18 cellular contexts compared by ENCODE assay signal in the genomic region with DNA sequence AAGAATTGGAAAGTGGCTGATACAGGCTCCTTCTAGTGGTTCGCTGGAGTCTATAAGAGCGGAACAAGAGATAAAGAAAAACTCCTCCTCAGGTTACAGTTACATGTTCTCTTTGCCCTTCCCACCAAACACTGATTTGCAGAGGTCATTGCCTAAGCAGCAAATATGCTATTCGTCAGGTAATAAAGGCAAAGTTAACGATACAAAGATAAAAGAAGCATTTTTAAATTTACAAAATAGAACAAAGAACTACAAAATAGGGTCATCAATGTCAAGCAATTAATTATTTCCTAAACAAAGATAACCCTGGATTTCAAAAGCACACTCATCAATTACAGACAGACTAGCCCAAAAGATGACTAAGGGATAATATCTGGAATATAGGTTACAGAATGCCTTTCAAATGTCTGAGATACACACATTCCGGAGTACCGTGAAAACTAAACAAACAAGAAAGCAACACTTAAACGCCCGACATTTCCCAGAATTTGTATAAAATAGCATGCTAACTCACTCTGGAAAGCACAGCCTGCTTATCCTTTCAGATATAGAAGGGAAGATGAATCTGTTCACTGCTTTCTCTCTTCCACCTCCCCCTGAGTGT.
DNase-seq lines count a peak whose midpoint lies in the region; ATAC-seq and TF ChIP-seq lines count a peak whose summit lies in the region.
"Had no signal": no experiment of that assay in that cellular context is flagged by ENCODE, and none has a peak within 500 bp of the region (broad histone marks: within the 10 kb centered on the region; RNA-seq: fewer than 3 reads in every experiment).

No MANE protein-coding gene starts in this region.

- H3K4me3 ChIP-seq in psoas muscle: no peak overlapping the region
- H3K4me3 ChIP-seq: suprapubic skin had no signal

- peaks cover 19% of the 10 kb centered on the region for H3K4me1 Mint-ChIP-seq in type B pancreatic cell (ENCODE audit: unreplicated experiment)
- peaks cover 11% of the 10 kb centered on the region for H3K4me1 Mint-ChIP-seq in stimulated activated naive CD8-positive, alpha-beta T cell treated with anti-CD3 and anti-CD28 coated beads, Interleukin-15, amount 100 ng/mL, for 72 hours

- intact Hi-C loops in psoas muscle (cut with DNase I): no loop called here

- DNase-seq in NCI-H2171 treated with DMSO at 0.1 percent for 48 hours (lab: John Stamatoyannopoulos, UW): peak; percentile 17
- DNase-seq in NCI-H2171 (lab: John Stamatoyannopoulos, UW): no peak
- DNase-seq in amniotic epithelial cell (ENCODE audit: low read depth): peak; percentile 69
- DNase-seq in iris pigment epithelial cell (ENCODE audit: low read depth): peak; percentile 72
- no peak for DNase-seq in type B pancreatic cell (ENCODE audit: extremely low spot score, unreplicated experiment)
- no peak for DNase-seq in psoas muscle
- DNase-seq in stimulated activated naive CD8-positive, alpha-beta T cell treated with anti-CD3 and anti-CD28 coated beads, Interleukin-15, amount 100 ng/mL, for 72 hours: no peak
- DNase-seq: ACHN; activated CD4-positive, alpha-beta T cell treated with anti-CD3 and anti-CD28 coated beads for 4 hours; activated T-cell treated with anti-CD3 and anti-CD28 coated beads, Interleukin-2, amount 50 U/mL, for 24 hours; amniotic stem cell; effector CD4-positive, alpha-beta T cell; left cardiac atrium; NCI-H2029 treated with DMSO at 0.1 percent for 48 hours; small intestine; T-helper 1 cell had no signal

- WGBS in psoas muscle, 3 donors: 54 to 66% (median 57%) methylated on average over 8 of the region's 8 CpGs

- no peak for TF ChIP-seq CTCF in type B pancreatic cell (conservative IDR thresholded peaks at IDR 0.05)
- TF ChIP-seq CTCF in psoas muscle (IDR thresholded peaks at IDR 0.05): no peak

- H3K4me3 Mint-ChIP-seq in type B pancreatic cell: peak overlapping the region; percentile 57
- H3K4me3 Mint-ChIP-seq in stimulated activated naive CD8-positive, alpha-beta T cell treated with anti-CD3 and anti-CD28 coated beads, Interleukin-15, amount 100 ng/mL, for 72 hours: no peak overlapping the region
- H3K4me3 Mint-ChIP-seq: activated T-cell treated with anti-CD3 and anti-CD28 coated beads, Interleukin-2, amount 50 U/mL, for 24 hours had no signal

- H3K27me3 Mint-ChIP-seq in type B pancreatic cell: no peaks in the 10 kb centered on the region
- H3K27me3 Mint-ChIP-seq in stimulated activated naive CD8-positive, alpha-beta T cell treated with anti-CD3 and anti-CD28 coated beads, Interleukin-15, amount 100 ng/mL, for 72 hours: no peaks in the 10 kb centered on the region
- H3K27me3 Mint-ChIP-seq: activated T-cell treated with anti-CD3 and anti-CD28 coated beads, Interleukin-2, amount 50 U/mL, for 24 hours had no signal

- no peaks in the 10 kb centered on the region for H3K27me3 ChIP-seq in psoas muscle (ENCODE audit: insufficient read depth in 3 of 3, low read length in 2 of 3)
- H3K27me3 ChIP-seq: suprapubic skin had no signal

- H3K9me3 Mint-ChIP-seq in type B pancreatic cell: no peaks in the 10 kb centered on the region
- peaks cover 0 to 4% of the 10 kb centered on the region in 2 donors for H3K9me3 Mint-ChIP-seq in stimulated activated naive CD8-positive, alpha-beta T cell treated with anti-CD3 and anti-CD28 coated beads, Interleukin-15, amount 100 ng/mL, for 72 hours
- H3K9me3 Mint-ChIP-seq: activated T-cell treated with anti-CD3 and anti-CD28 coated beads, Interleukin-2, amount 50 U/mL, for 24 hours had no signal

- no peaks in the 10 kb centered on the region for H3K4me1 ChIP-seq in psoas muscle

- ATAC-seq in GM19452 (IDR thresholded peaks at IDR 0.05; ENCODE audit: unreplicated experiment): no peak
- ATAC-seq in psoas muscle: no peak
- no peak for ATAC-seq in stimulated activated naive CD8-positive, alpha-beta T cell treated with anti-CD3 and anti-CD28 coated beads, Interleukin-15, amount 100 ng/mL, for 72 hours
- ATAC-seq: left cardiac atrium had no signal

- no peaks in the 10 kb centered on the region for H3K9me3 ChIP-seq in psoas muscle
- H3K9me3 ChIP-seq: suprapubic skin had no signal

- H3K36me3 ChIP-seq in psoas muscle (ENCODE audit: insufficient read depth in 1 of 2, low read depth in 1 of 2): no peaks in the 10 kb centered on the region
- H3K36me3 ChIP-seq: suprapubic skin had no signal

- peak overlapping the region; percentile 75 for H3K27ac Mint-ChIP-seq in type B pancreatic cell
- H3K27ac Mint-ChIP-seq in stimulated activated naive CD8-positive, alpha-beta T cell treated with anti-CD3 and anti-CD28 coated beads, Interleukin-15, amount 100 ng/mL, for 72 hours: no peak overlapping the region
- H3K27ac Mint-ChIP-seq: activated T-cell treated with anti-CD3 and anti-CD28 coated beads, Interleukin-2, amount 50 U/mL, for 24 hours had no signal

- H3K36me3 Mint-ChIP-seq in type B pancreatic cell: no peaks in the 10 kb centered on the region

- no peak overlapping the region for H3K27ac ChIP-seq in psoas muscle
- H3K27ac ChIP-seq: suprapubic skin had no signal

Comparison
In these comparisons a context has a peak if more than half of its experiments do, and no peak if none do; other contexts are left out.
1. DNase-seq: peak in NCI-H2171 treated with DMSO at 0.1 percent for 48 hours (single experiment), amniotic epithelial cell (single experiment) and iris pigment epithelial cell (single experiment); none in NCI-H2171 (single experiment), type B pancreatic cell (single experiment), psoas muscle (0 of 2) and stimulated activated naive CD8-positive, alpha-beta T cell treated with anti-CD3 and anti-CD28 coated beads, Interleukin-15, amount 100 ng/mL, for 72 hours (0 of 2).